18 cellular contexts compared by ENCODE assay signal in the genomic region with DNA sequence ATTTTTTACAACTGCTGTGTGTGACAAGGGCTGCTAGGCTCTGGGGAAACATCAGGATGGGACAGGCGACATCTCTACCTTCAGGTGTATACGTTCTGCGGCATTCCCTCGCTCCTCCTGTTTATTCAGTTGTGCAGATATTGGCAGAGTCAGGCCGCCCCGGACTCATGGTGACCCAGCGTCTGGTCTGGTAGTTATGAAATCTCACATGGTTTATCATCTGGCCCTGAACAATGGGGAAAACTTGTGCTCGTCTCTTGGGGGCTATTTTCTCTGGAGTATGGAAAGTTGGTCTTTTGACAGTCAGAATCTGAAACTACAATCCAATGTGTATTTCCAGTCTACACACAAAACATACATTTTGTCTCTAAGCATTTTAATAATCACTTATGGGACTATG. TPM values are rescaled to one million over a fixed set of nuclear protein-coding genes. Genes with fewer than 3 reads are reported as not detected.
DNase-seq lines count a peak whose midpoint lies in the region; ATAC-seq and TF ChIP-seq lines count a peak whose summit lies in the region.
"Had no signal": no experiment of that assay in that cellular context is flagged by ENCODE, and none has a peak within 500 bp of the region (broad histone marks: within the 10 kb centered on the region; RNA-seq: fewer than 3 reads in every experiment).

No MANE protein-coding gene starts in this region.

- DNase-seq in DMS53 treated with DMSO at 0.1 percent for 48 hours (lab: John Stamatoyannopoulos, UW; ENCODE audit: unreplicated experiment), result peak; percentile 27
- DNase-seq in PC-9, result peak; percentile 78 to 92
- peak; percentile 46 for DNase-seq in dermis blood vessel endothelial cell
- peak; percentile 84 for DNase-seq in mesenchymal stem cell
- DNase-seq in NCI-H1436 (lab: John Stamatoyannopoulos, UW), result no peak
- no peak for DNase-seq in NCI-H2029 (lab: John Stamatoyannopoulos, UW)
- no peak for DNase-seq in activated T-cell treated with anti-CD3 and anti-CD28 coated beads, Interleukin-2, amount 50 U/mL, for 24 hours
- DNase-seq: activated CD8-positive, alpha-beta T cell treated with anti-CD3 and anti-CD28 coated beads, Interleukin-2, amount 10 ng/mL, durations not matched to agents 7 days and 5 days; foreskin melanocyte; MM.1S; NCI-H226; upper lobe of left lung had no signal

- no peaks in the 10 kb centered on the region for H3K27me3 ChIP-seq in PC-9 (ENCODE audit: insufficient read depth, low read depth)
- peaks cover 0 to 19% of the 10 kb centered on the region in 2 experiments for H3K27me3 ChIP-seq in mesenchymal stem cell (ENCODE audit: control insufficient read depth in 1 of 2, insufficient read depth in 1 of 2, low read length in 2 of 2)
- H3K27me3 ChIP-seq: BLaER1 had no signal

- H3K27ac Mint-ChIP-seq in activated T-cell treated with anti-CD3 and anti-CD28 coated beads, Interleukin-2, amount 50 U/mL, for 24 hours, result no peak overlapping the region
- H3K27ac Mint-ChIP-seq: activated CD8-positive, alpha-beta T cell treated with anti-CD3 and anti-CD28 coated beads, Interleukin-2, amount 10 ng/mL, durations not matched to agents 7 days and 5 days; activated T-helper 17 cell treated with anti-CD3 and anti-CD28 coated beads, Interleukin-2, amount 50 U/mL, for 72 hours; mesothelial cell of epicardium; stimulated activated memory B cell treated with anti-CD40 and anti-IgM and Interleukin-4, amounts not matched to agents 10 μg/mL and 1 μg/mL and 100 μg/mL, for 72 hours had no signal

- no peak overlapping the region for H3K23ac ChIP-seq in mesenchymal stem cell (ENCODE audit: low read length in 2 of 2)

- H3K14ac ChIP-seq in mesenchymal stem cell (ENCODE audit: low read length in 2 of 2), result no peak overlapping the region

- no peak for ATAC-seq in SK-N-SH treated with all-trans-retinoic acid at 6 μM for 48 hours
- ATAC-seq: activated CD8-positive, alpha-beta T cell treated with anti-CD3 and anti-CD28 coated beads, Interleukin-2, amount 10 ng/mL, durations not matched to agents 7 days and 5 days; activated T-helper 17 cell treated with anti-CD3 and anti-CD28 coated beads, Interleukin-2, amount 50 U/mL, for 72 hours; sciatic nerve; stimulated activated memory B cell treated with anti-CD40 and anti-IgM and Interleukin-4, amounts not matched to agents 10 μg/mL and 1 μg/mL and 100 μg/mL, for 72 hours had no signal

- no peak overlapping the region for H2BK12ac ChIP-seq in mesenchymal stem cell (ENCODE audit: low read length in 2 of 2)

- POLR2A ChIA-PET in PC-9 (lab: Charles Lee; ENCODE audit: unreplicated experiment), result interaction anchor here (0.6 to 0.7 kb wide), 4 partner anchors 19 to 269 kb away, joined by 3 to 10 read pairs (median 4); no protein-coding TSS in a partner anchor

- no peak overlapping the region for H4K8ac ChIP-seq in mesenchymal stem cell (ENCODE audit: low read length)

- H4K20me1 ChIP-seq in PC-9 (ENCODE audit: insufficient read depth), result no peaks in the 10 kb centered on the region
- H4K20me1 ChIP-seq: BLaER1 had no signal

- peaks cover 67% of the 10 kb centered on the region for H3K27me3 Mint-ChIP-seq in activated T-cell treated with anti-CD3 and anti-CD28 coated beads, Interleukin-2, amount 50 U/mL, for 24 hours

- peaks cover 58% of the 10 kb centered on the region for H3F3A ChIP-seq in PC-9 (ENCODE audit: insufficient read depth, low read depth)

- H3K36me3 ChIP-seq in PC-9 (ENCODE audit: low read depth) (no peaks in the 10 kb centered on the region), mesenchymal stem cell (ENCODE audit: control insufficient read depth in 1 of 2, insufficient read depth in 2 of 2, low read depth in 1 of 2, low read length in 2 of 2) (no peaks in the 10 kb centered on the region)
- H3K36me3 ChIP-seq: BLaER1, upper lobe of left lung had no signal

- intact Hi-C loops in PC-9 (cut with micrococcal nuclease; ENCODE audit: unreplicated experiment), result no loop called here

- BruUV-seq in PC-9 (replicated peaks; lab: Mats Ljungman, UMichigan), result no TSS peak

- no peak overlapping the region for H3K4ac ChIP-seq in mesenchymal stem cell (ENCODE audit: low read depth in 1 of 2, low read length in 2 of 2)

- peaks cover 10% of the 10 kb centered on the region for H3K4me1 Mint-ChIP-seq in activated T-cell treated with anti-CD3 and anti-CD28 coated beads, Interleukin-2, amount 50 U/mL, for 24 hours (ENCODE audit: low read depth)

- H3K9ac ChIP-seq in mesenchymal stem cell (ENCODE audit: low read length), result no peak overlapping the region
- H3K9ac ChIP-seq: BLaER1 had no signal

- TF ChIP-seq CTCF in PC-9 (conservative IDR thresholded peaks at IDR 0.05), result no peak

- H3K4me1 ChIP-seq in PC-9 (replicated peaks; ENCODE audit: insufficient read depth) (peaks cover 81% of the 10 kb centered on the region), mesenchymal stem cell (ENCODE audit: control insufficient read depth, insufficient read depth, low read depth, low read length) (peaks cover 15% of the 10 kb centered on the region)

- peak overlapping the region; percentile 98 for H3K27ac ChIP-seq in PC-9
- no peak overlapping the region for H3K27ac ChIP-seq in mesenchymal stem cell (ENCODE audit: low read length, poor library complexity, severe bottlenecking)
- H3K27ac ChIP-seq: BLaER1, upper lobe of left lung had no signal

- H2AK5ac ChIP-seq in mesenchymal stem cell (ENCODE audit: low read length, severe bottlenecking), result no peak overlapping the region

- no peaks in the 10 kb centered on the region for H3K36me3 Mint-ChIP-seq in activated T-cell treated with anti-CD3 and anti-CD28 coated beads, Interleukin-2, amount 50 U/mL, for 24 hours (ENCODE audit: low read depth)
- H3K36me3 Mint-ChIP-seq: mesothelial cell of epicardium; stimulated activated memory B cell treated with anti-CD40 and anti-IgM and Interleukin-4, amounts not matched to agents 10 μg/mL and 1 μg/mL and 100 μg/mL, for 72 hours had no signal

- no peak overlapping the region for H2BK120ac ChIP-seq in mesenchymal stem cell (ENCODE audit: low read depth, low read length)

- H2BK15ac ChIP-seq in mesenchymal stem cell (ENCODE audit: low read depth, poor library complexity, severe bottlenecking), result no peak overlapping the region

- no peaks in the 10 kb centered on the region for H3K9me3 ChIP-seq in PC-9 (ENCODE audit: insufficient read depth, low read depth)
- H3K9me3 ChIP-seq in mesenchymal stem cell (ENCODE audit: control insufficient read depth, low read length), result no peaks in the 10 kb centered on the region
- H3K9me3 ChIP-seq: BLaER1, upper lobe of left lung had no signal

- CTCF ChIA-PET in PC-9 (lab: Charles Lee), result no interaction called here

- no peak overlapping the region for H3K18ac ChIP-seq in mesenchymal stem cell (ENCODE audit: low read depth in 1 of 2, low read length in 2 of 2)

- WGBS in mesenchymal stem cell, result 44% methylated on average over 7 of the region's 8 CpGs

- no peaks in the 10 kb centered on the region for H3K9me3 Mint-ChIP-seq in activated T-cell treated with anti-CD3 and anti-CD28 coated beads, Interleukin-2, amount 50 U/mL, for 24 hours
- H3K9me3 Mint-ChIP-seq: activated T-helper 17 cell treated with anti-CD3 and anti-CD28 coated beads, Interleukin-2, amount 50 U/mL, for 72 hours; mesothelial cell of epicardium; stimulated activated memory B cell treated with anti-CD40 and anti-IgM and Interleukin-4, amounts not matched to agents 10 μg/mL and 1 μg/mL and 100 μg/mL, for 72 hours had no signal

- no peaks in the 10 kb centered on the region for H3K9me2 ChIP-seq in PC-9 (ENCODE audit: insufficient read depth)

- H3K4me2 ChIP-seq in PC-9 (peak overlapping the region; percentile 67), mesenchymal stem cell (ENCODE audit: low read length, poor library complexity, severe bottlenecking) (no peak overlapping the region)

- H3K79me1 ChIP-seq in mesenchymal stem cell (replicated peaks; ENCODE audit: low read length, poor library complexity, severe bottlenecking), result no peaks in the 10 kb centered on the region

- H3K4me3 ChIP-seq in PC-9, result peak overlapping the region; percentile 29; the same call in 1 of the 2 replicates
- no peak overlapping the region for H3K4me3 ChIP-seq in mesenchymal stem cell (ENCODE audit: insufficient read depth in 1 of 2, low read depth in 1 of 2, low read length in 2 of 2)
- H3K4me3 ChIP-seq: BLaER1, upper lobe of left lung had no signal

- H3K4me3 Mint-ChIP-seq in activated T-cell treated with anti-CD3 and anti-CD28 coated beads, Interleukin-2, amount 50 U/mL, for 24 hours, result no peak overlapping the region
- H3K4me3 Mint-ChIP-seq: activated CD8-positive, alpha-beta T cell treated with anti-CD3 and anti-CD28 coated beads, Interleukin-2, amount 10 ng/mL, durations not matched to agents 7 days and 5 days; activated T-helper 17 cell treated with anti-CD3 and anti-CD28 coated beads, Interleukin-2, amount 50 U/mL, for 72 hours; mesothelial cell of epicardium; stimulated activated memory B cell treated with anti-CD40 and anti-IgM and Interleukin-4, amounts not matched to agents 10 μg/mL and 1 μg/mL and 100 μg/mL, for 72 hours had no signal

- H4K91ac ChIP-seq in mesenchymal stem cell (ENCODE audit: low read length), result no peak overlapping the region

- peaks cover 11% of the 10 kb centered on the region for H3K79me2 ChIP-seq in PC-9 (ENCODE audit: low read depth)

- no peak overlapping the region for H2BK5ac ChIP-seq in mesenchymal stem cell (ENCODE audit: low read depth, low read length, poor library complexity, severe bottlenecking)

- H2AFZ ChIP-seq in PC-9 (peak overlapping the region; percentile 48; the same call in 1 of the 2 replicates), mesenchymal stem cell (ENCODE audit: low read depth, low read length) (no peak overlapping the region)

TF ChIP-seq in SK-N-SH treated with all-trans-retinoic acid at 6 μM for 48 hours, 23 proteins besides CTCF, POLR2A, EP300 and RAD21 (continues in another document):
- TF ChIP-seq ZNF70 (CRISPR knock-in tag; IDR thresholded peaks at IDR 0.05) (no peak), BACH2 (CRISPR knock-in tag; IDR thresholded peaks at IDR 0.05; ENCODE audit: borderline replicate concordance) (no peak), OSR1 (CRISPR knock-in tag; IDR thresholded peaks at IDR 0.05) (no peak), TCF4 (CRISPR knock-in tag; IDR thresholded peaks at IDR 0.05; ENCODE audit: borderline replicate concordance) (no peak), ESRRG (CRISPR knock-in tag; IDR thresholded peaks at IDR 0.05) (no peak), RARB (CRISPR knock-in tag; IDR thresholded peaks at IDR 0.05) (no peak)

RNA-seq across cellular contexts. Expression of a gene that starts 3.3 kb away (rescaled TPM):
- total RNA-seq in PC-9 (2021), result 8.0 and 9.6 TPM in 2 replicates
- not detected in 2 replicates for total RNA-seq in dermis blood vessel endothelial cell
- polyA plus RNA-seq in mesenchymal stem cell (2013, experiment 1 of 2), result 0.04 TPM
- 0.21 TPM for polyA plus RNA-seq in mesenchymal stem cell (2013, experiment 2 of 2)
- total RNA-seq: activated CD8-positive, alpha-beta T cell treated with anti-CD3 and anti-CD28 coated beads, Interleukin-2, amount 10 ng/mL, durations not matched to agents 7 days and 5 days had no signal

Comparison
In these comparisons a context has a peak if more than half of its experiments do, and no peak if none do; other contexts are left out.
1. DNase-seq: peak in DMS53 treated with DMSO at 0.1 percent for 48 hours (single experiment), PC-9 (2 of 2), dermis blood vessel endothelial cell (single experiment) and mesenchymal stem cell (single experiment); none in NCI-H1436 (single experiment), NCI-H2029 (single experiment) and activated T-cell treated with anti-CD3 and anti-CD28 coated beads, Interleukin-2, amount 50 U/mL, for 24 hours (single experiment).